Comparison of ENCODE assay signal across 20 cellular contexts in the genomic region with DNA sequence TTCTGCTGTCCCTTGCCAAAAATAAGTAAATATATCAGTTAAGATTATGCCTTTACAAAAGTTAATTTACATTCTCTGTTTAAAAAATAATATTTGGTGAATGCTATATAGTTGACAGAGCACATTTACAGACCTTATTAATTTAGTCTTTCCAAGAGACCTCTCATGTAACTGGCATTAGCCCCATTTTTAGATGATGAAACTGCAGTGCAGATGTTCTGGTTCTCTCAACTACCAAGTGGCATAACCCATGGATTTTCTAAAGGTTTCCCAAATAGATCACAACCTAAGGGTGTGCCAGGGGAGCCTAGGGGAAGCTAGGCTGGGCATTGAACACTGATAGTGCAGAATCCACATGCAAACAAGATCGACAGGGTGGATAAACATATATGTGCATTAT.
DNase-seq lines count a peak whose midpoint lies in the region; ATAC-seq, FAIRE-seq and TF ChIP-seq lines count a peak whose summit lies in the region.
"Had no signal": no experiment of that assay in that cellular context is flagged by ENCODE, and none has a peak within 500 bp of the region (broad histone marks: within the 10 kb centered on the region; RNA-seq: fewer than 3 reads in every experiment).

No MANE protein-coding gene starts in this region.

- BruUV-seq in Panc1 (replicated peaks; lab: Mats Ljungman, UMichigan), result TSS peak; percentile 20

- H3K27ac ChIP-seq in Panc1 (ENCODE audit: low read length), result no peak overlapping the region
- no peak overlapping the region for H3K27ac ChIP-seq in CD4-positive, alpha-beta memory T cell (ENCODE audit: low read depth, low read length)
- H3K27ac ChIP-seq: 22Rv1, A549, BLaER1, GM23248 had no signal

- no peak overlapping the region for H3K4me3 ChIP-seq in Panc1 (ENCODE audit: low read depth in 2 of 2, low read length in 2 of 2)
- no peak overlapping the region for H3K4me3 ChIP-seq in CD4-positive, alpha-beta memory T cell (ENCODE audit: low read length in 2 of 2)
- H3K4me3 ChIP-seq: A549, BLaER1, GM12878, GM23248, HAP-1 had no signal

- no peak for ATAC-seq in Panc1
- ATAC-seq: A549; CD8-positive, alpha-beta T cell; GM12878 had no signal

- H3K9me3 ChIP-seq in Panc1 (ENCODE audit: control insufficient read depth, insufficient read depth, low read depth, low read length), result no peaks in the 10 kb centered on the region
- H3K9me3 ChIP-seq in CD4-positive, alpha-beta memory T cell (ENCODE audit: control insufficient read depth in 1 of 2, low read length in 2 of 2), result no peaks in the 10 kb centered on the region
- H3K9me3 ChIP-seq: A549, BLaER1, HAP-1 had no signal

- POLR2A ChIA-PET in Panc1 (lab: Charles Lee), result no interaction called here
- POLR2A ChIA-PET in CD4-positive, alpha-beta memory T cell (lab: Charles Lee; ENCODE audit: partially characterized antibody), result interaction anchor here (1.0 kb wide), 1 partner anchor 10 kb away, joined by 4 read pairs; no protein-coding TSS in a partner anchor

- no peak for FAIRE-seq in HTR-8/SVneo (lab: Jason Lieb, UNC)
- FAIRE-seq: A549, GM12878, GM19239 had no signal

- TF ChIP-seq CTCF in Panc1 (IDR thresholded peaks at IDR 0.05), result no peak

- no peak overlapping the region for H3K4me3 Mint-ChIP-seq in activated naive CD4-positive, alpha-beta T cell treated with anti-CD3 and anti-CD28 coated beads, Interleukin-2, amount 50 U/mL, for 24 hours
- H3K4me3 Mint-ChIP-seq in CD4-positive, alpha-beta memory T cell, result no peak overlapping the region
- H3K4me3 Mint-ChIP-seq: CD14-positive monocyte; CD8-positive, alpha-beta T cell had no signal

- no peaks in the 10 kb centered on the region for H3K27me3 ChIP-seq in Panc1 (ENCODE audit: control insufficient read depth, insufficient read depth, low read length)
- H3K27me3 ChIP-seq in CD4-positive, alpha-beta memory T cell (ENCODE audit: insufficient read depth, low read length), result no peaks in the 10 kb centered on the region
- H3K27me3 ChIP-seq: BLaER1 had no signal

- no peaks in the 10 kb centered on the region for H3K9me3 Mint-ChIP-seq in activated naive CD4-positive, alpha-beta T cell treated with anti-CD3 and anti-CD28 coated beads, Interleukin-2, amount 50 U/mL, for 24 hours
- H3K9me3 Mint-ChIP-seq in CD4-positive, alpha-beta memory T cell, result no peaks in the 10 kb centered on the region
- H3K9me3 Mint-ChIP-seq: CD14-positive monocyte; CD8-positive, alpha-beta T cell had no signal

- DNase-seq in activated naive CD4-positive, alpha-beta T cell treated with anti-CD3 and anti-CD28 coated beads, Interleukin-2, amount 50 U/mL, for 16 hours, result no peak
- DNase-seq in Panc1 (ENCODE audit: low read depth, low spot score) (no peak), fibroblast of gingiva (ENCODE audit: low read depth) (peak; percentile 66), ecto neural progenitor cell (ENCODE audit: low spot score) (no peak), HTR-8/SVneo (ENCODE audit: insufficient read length, low spot score) (no peak)
- no peak for DNase-seq in CD4-positive, alpha-beta memory T cell
- DNase-seq: Calu3; CD8-positive, alpha-beta T cell; DMS79 treated with DMSO at 0.1 percent for 48 hours; GM23248; IMR-90; KBM-7 had no signal

- intact Hi-C loops in Panc1 (cut with micrococcal nuclease; ENCODE audit: unreplicated experiment), result no loop called here
- intact Hi-C loops in CD4-positive, alpha-beta memory T cell (cut with micrococcal nuclease), result no loop called here

- in situ Hi-C loops in Panc1 (cut with HindIII; ENCODE audit: low pct_unique_long_range_greater_than_20kb, low sequenced_read_pairs), result no loop called here

- H3K27ac Mint-ChIP-seq in activated naive CD4-positive, alpha-beta T cell treated with anti-CD3 and anti-CD28 coated beads, Interleukin-2, amount 50 U/mL, for 24 hours, result peak overlapping the region; percentile 36
- H3K27ac Mint-ChIP-seq in CD4-positive, alpha-beta memory T cell, result no peak overlapping the region

- H3K36me3 Mint-ChIP-seq in activated naive CD4-positive, alpha-beta T cell treated with anti-CD3 and anti-CD28 coated beads, Interleukin-2, amount 50 U/mL, for 24 hours, result peaks cover 19% of the 10 kb centered on the region
- peaks cover 61 to 80% of the 10 kb centered on the region in 2 donors for H3K36me3 Mint-ChIP-seq in CD4-positive, alpha-beta memory T cell

- H3K4me1 Mint-ChIP-seq in activated naive CD4-positive, alpha-beta T cell treated with anti-CD3 and anti-CD28 coated beads, Interleukin-2, amount 50 U/mL, for 24 hours, result no peaks in the 10 kb centered on the region
- H3K4me1 Mint-ChIP-seq in CD4-positive, alpha-beta memory T cell, result peaks cover 0 to 6% (median 2%) of the 10 kb centered on the region in 4 donors

- CTCF ChIA-PET in Panc1 (lab: Charles Lee), result no interaction called here
- CTCF ChIA-PET in CD4-positive, alpha-beta memory T cell (lab: Charles Lee; ENCODE audit: partially characterized antibody), result no interaction called here

- H3K27me3 Mint-ChIP-seq in activated naive CD4-positive, alpha-beta T cell treated with anti-CD3 and anti-CD28 coated beads, Interleukin-2, amount 50 U/mL, for 24 hours, result no peaks in the 10 kb centered on the region
- H3K27me3 Mint-ChIP-seq in CD4-positive, alpha-beta memory T cell, result no peaks in the 10 kb centered on the region

- H3K36me3 ChIP-seq in Panc1 (ENCODE audit: control insufficient read depth, insufficient read depth, low read length), result peaks cover 24% of the 10 kb centered on the region
- H3K36me3 ChIP-seq in CD4-positive, alpha-beta memory T cell (ENCODE audit: insufficient read depth, low read length), result peaks cover 25% of the 10 kb centered on the region

- H3K4me1 ChIP-seq in Panc1 (ENCODE audit: control insufficient read depth, insufficient read depth, low read length), result no peaks in the 10 kb centered on the region
- no peaks in the 10 kb centered on the region for H3K4me1 ChIP-seq in CD4-positive, alpha-beta memory T cell (ENCODE audit: insufficient read depth, low read length)
- H3K4me1 ChIP-seq: A549, BLaER1, HAP-1 had no signal
